Comparison of ENCODE assay signal across 15 cellular contexts in the genomic region with DNA sequence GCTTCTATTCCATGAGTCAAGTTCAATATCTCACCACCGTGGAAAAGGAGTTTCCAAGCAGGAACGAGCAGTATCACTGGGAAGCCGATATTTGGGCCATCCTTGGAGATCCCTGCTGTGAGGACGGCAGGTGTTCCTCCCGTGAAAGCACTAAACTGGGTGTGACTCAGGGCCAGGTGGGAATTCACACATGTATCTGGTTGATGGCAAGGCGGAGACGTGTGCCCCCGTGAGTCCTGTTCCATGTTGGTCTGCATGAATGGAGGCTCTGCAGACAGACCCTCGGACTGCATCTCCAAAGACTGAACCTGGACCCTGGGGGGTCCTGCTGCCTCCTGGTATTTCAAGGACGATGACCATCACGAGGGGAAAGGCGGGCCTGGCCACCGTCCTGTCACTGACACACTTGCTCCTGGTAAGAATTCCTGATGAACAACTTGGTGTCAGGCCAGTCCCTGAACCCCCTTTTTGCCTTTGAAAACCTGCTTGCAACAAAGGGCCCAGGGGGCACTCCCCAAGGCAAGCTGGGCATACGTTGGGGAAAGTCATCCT.
"Had no signal": no experiment of that assay in that cellular context is flagged by ENCODE, and none has a peak within 500 bp of the region (broad histone marks: within the 10 kb centered on the region; RNA-seq: fewer than 3 reads in every experiment).

No MANE protein-coding gene starts in this region.

- H3K4me3 ChIP-seq: esophagus squamous epithelium, ovary, psoas muscle, smooth muscle cell, stomach had no signal

- H3K4me2 ChIP-seq: smooth muscle cell had no signal

- DNase-seq: activated CD8-positive, alpha-beta memory T cell treated with anti-CD3 and anti-CD28 coated beads for 24 hours; activated CD8-positive, alpha-beta memory T cell treated with anti-CD3 and anti-CD28 coated beads, Interleukin-2, amount 50 U/mL, for 48 hours; dermis blood vessel endothelial cell; effector memory CD4-positive, alpha-beta T cell; esophagus squamous epithelium; left cardiac atrium; mesenchymal stem cell; naive thymus-derived CD8-positive, alpha-beta T cell; ovary; psoas muscle; stimulated activated CD4-positive, alpha-beta T cell treated with anti-CD3 and anti-CD28 coated beads, Interleukin-4, amount 100 ng/mL, for 24 hours; stomach had no signal

- H3K27ac ChIP-seq: esophagus squamous epithelium, ovary, psoas muscle, stomach had no signal

- H3K9me3 ChIP-seq: esophagus squamous epithelium, ovary, psoas muscle, stomach had no signal

- ATAC-seq: activated CD4-positive, CD25-positive, alpha-beta regulatory T cell treated with anti-CD3 and anti-CD28 coated beads, Interleukin-2, amount 50 U/mL, for 24 hours; naive thymus-derived CD8-positive, alpha-beta T cell; stimulated activated effector memory CD8-positive, alpha-beta T cell treated with anti-CD3 and anti-CD28 coated beads, Interleukin-12 subunit alpha, Interleukin-12 subunit beta, amount 100 ng/mL, for 72 hours had no signal

- H3K27me3 ChIP-seq: esophagus squamous epithelium, ovary, stomach had no signal

- H3K36me3 ChIP-seq: esophagus squamous epithelium, ovary, stomach had no signal
